21 cellular contexts compared by ENCODE assay signal in genomic region chr17:1216209-1216937, GRCh38. TPM values are rescaled to one million over a fixed set of nuclear protein-coding genes. Genes with fewer than 3 reads are reported as not detected.
A peak's percentile ranks its signal among the peaks of the same experiment; 100 is the strongest.
DNase-seq lines count a peak whose midpoint lies in the region; ATAC-seq and TF ChIP-seq lines count a peak whose summit lies in the region.
"Had no signal": no experiment of that assay in that cellular context is flagged by ENCODE, and none has a peak within 500 bp of the region (broad histone marks: within the 10 kb centered on the region; RNA-seq: fewer than 3 reads in every experiment).

No MANE protein-coding gene starts in this region.

- no peaks in the 10 kb centered on the region for H3K9me3 ChIP-seq in T-helper 17 cell (ENCODE audit: control insufficient read depth, low read length, poor library complexity, severe bottlenecking)
- H3K9me3 ChIP-seq in mammary epithelial cell (replicated peaks; ENCODE audit: insufficient read depth, low read length) = no peaks in the 10 kb centered on the region
- H3K9me3 ChIP-seq: thyroid gland had no signal

- H3K4me2 ChIP-seq in mammary epithelial cell (ENCODE audit: insufficient read depth, low read depth, low read length) = no peak overlapping the region

- DNase-seq in T-helper 17 cell = no peak
- peak; percentile 69 for DNase-seq in retina
- no peak for DNase-seq in mammary epithelial cell
- no peak for DNase-seq in NCI-H146 (lab: John Stamatoyannopoulos, UW)
- DNase-seq in osteocyte (ENCODE audit: extremely low spot score, unreplicated experiment) = no peak
- DNase-seq: activated CD4-positive, alpha-beta T cell treated with anti-CD3 and anti-CD28 coated beads for 4 hours; activated CD8-positive, alpha-beta memory T cell treated with anti-CD3 and anti-CD28 coated beads, Interleukin-2, amount 50 U/mL, for 48 hours; activated naive CD4-positive, alpha-beta T cell treated with anti-CD3 and anti-CD28 coated beads, Interleukin-2, amount 10 ng/mL, durations not matched to agents 7 days and 5 days; erythroblast; NCI-H1694 treated with DMSO at 0.1 percent for 48 hours; stimulated activated CD4-positive, alpha-beta T cell treated with anti-CD3 and anti-CD28 coated beads, Interleukin-4, amount 100 ng/mL, for 4 hours; thyroid gland had no signal

- intact Hi-C loops in mammary epithelial cell (cut with micrococcal nuclease) = no loop called here

- 76% methylated on average over 10 of the region's 16 CpGs for WGBS in mammary epithelial cell (ENCODE audit: low coverage, missing lambda C conversion rate)

- H3K27ac Mint-ChIP-seq in T-helper 17 cell = no peak overlapping the region
- H3K27ac Mint-ChIP-seq in osteocyte (ENCODE audit: unreplicated experiment) = no peak overlapping the region
- H3K27ac Mint-ChIP-seq: activated naive CD4-positive, alpha-beta T cell treated with anti-CD3 and anti-CD28 coated beads, Interleukin-2, amount 10 ng/mL, durations not matched to agents 7 days and 5 days; T-helper 2 cell treated with Interferon-gamma antibody and Interleukin-4, amounts not matched to agents 5 μg/mL and 100 μg/mL, for 36 hours had no signal

- H3K4me1 ChIP-seq in mammary epithelial cell (ENCODE audit: insufficient read depth, low read length) = no peaks in the 10 kb centered on the region
- H3K4me1 ChIP-seq: thyroid gland had no signal

- CTCF ChIA-PET in mammary epithelial cell (lab: Charles Lee; ENCODE audit: low non-redundant PET) = no interaction called here

- no TSS peak for BruUV-seq in mammary epithelial cell (replicated peaks; lab: Mats Ljungman, UMichigan)

- H3K4me1 Mint-ChIP-seq in T-helper 17 cell = no peaks in the 10 kb centered on the region
- no peaks in the 10 kb centered on the region for H3K4me1 Mint-ChIP-seq in osteocyte (ENCODE audit: unreplicated experiment)
- H3K4me1 Mint-ChIP-seq: activated naive CD4-positive, alpha-beta T cell treated with anti-CD3 and anti-CD28 coated beads, Interleukin-2, amount 10 ng/mL, durations not matched to agents 7 days and 5 days had no signal

- no peak for TF ChIP-seq POLR2A in GM18505 (IDR thresholded peaks at IDR 0.05; ENCODE audit: borderline replicate concordance, extremely low read depth, insufficient read depth, insufficient read length)

- TF ChIP-seq CTCF in mammary epithelial cell (conservative IDR thresholded peaks at IDR 0.05 in 1 of 2, IDR thresholded peaks at IDR 0.05 in 1 of 2; ENCODE audit: extremely low read depth in 1 of 2, insufficient read depth in 1 of 2, low read depth in 1 of 2, low read length in 2 of 2) = no peak
- no peak for TF ChIP-seq CTCF in osteocyte (IDR thresholded peaks at IDR 0.05)

- H3K4me3 Mint-ChIP-seq in T-helper 17 cell (no peak overlapping the region), osteocyte (ENCODE audit: unreplicated experiment) (no peak overlapping the region)
- H3K4me3 Mint-ChIP-seq: activated naive CD4-positive, alpha-beta T cell treated with anti-CD3 and anti-CD28 coated beads, Interleukin-2, amount 10 ng/mL, durations not matched to agents 7 days and 5 days; neural crest cell; T-helper 2 cell treated with Interferon-gamma antibody and Interleukin-4, amounts not matched to agents 5 μg/mL and 100 μg/mL, for 36 hours had no signal

- H3K4me3 ChIP-seq in mammary epithelial cell (replicated peaks in 1 of 3; ENCODE audit: insufficient read depth in 1 of 3, low read depth in 2 of 3, low read length in 3 of 3) = no peak overlapping the region
- H3K4me3 ChIP-seq: coronary artery, thyroid gland had no signal

- H3K27me3 ChIP-seq in mammary epithelial cell (ENCODE audit: insufficient read depth, low read length) = peaks cover 3% of the 10 kb centered on the region
- H3K27me3 ChIP-seq: thyroid gland had no signal

- H3K36me3 Mint-ChIP-seq in T-helper 17 cell (ENCODE audit: low read depth) (no peaks in the 10 kb centered on the region), osteocyte (ENCODE audit: unreplicated experiment) (no peaks in the 10 kb centered on the region)
- H3K36me3 Mint-ChIP-seq: activated naive CD4-positive, alpha-beta T cell treated with anti-CD3 and anti-CD28 coated beads, Interleukin-2, amount 10 ng/mL, durations not matched to agents 7 days and 5 days had no signal

- no peaks in the 10 kb centered on the region for H4K20me1 ChIP-seq in mammary epithelial cell (ENCODE audit: insufficient read depth, low read length)

- H3K36me3 ChIP-seq in mammary epithelial cell (ENCODE audit: insufficient read depth, low read length) = no peaks in the 10 kb centered on the region
- H3K36me3 ChIP-seq: thyroid gland had no signal

- H3K9ac ChIP-seq in mammary epithelial cell (ENCODE audit: insufficient read depth, low read length) = no peak overlapping the region

- H3K9me3 Mint-ChIP-seq in osteocyte (ENCODE audit: unreplicated experiment) = no peaks in the 10 kb centered on the region
- H3K9me3 Mint-ChIP-seq: activated naive CD4-positive, alpha-beta T cell treated with anti-CD3 and anti-CD28 coated beads, Interleukin-2, amount 10 ng/mL, durations not matched to agents 7 days and 5 days; neural crest cell; T-helper 2 cell treated with Interferon-gamma antibody and Interleukin-4, amounts not matched to agents 5 μg/mL and 100 μg/mL, for 36 hours had no signal

- no peak overlapping the region for H3K27ac ChIP-seq in mammary epithelial cell (ENCODE audit: insufficient read depth, low read depth, low read length)
- H3K27ac ChIP-seq: coronary artery, thyroid gland had no signal

- H3K79me2 ChIP-seq in mammary epithelial cell (ENCODE audit: insufficient read depth, low read length) = no peaks in the 10 kb centered on the region

- no peak overlapping the region for H2AFZ ChIP-seq in mammary epithelial cell (ENCODE audit: low read depth, low read length)

- ATAC-seq in GM18505 (IDR thresholded peaks at IDR 0.05; ENCODE audit: unreplicated experiment) (peak; percentile 56), HG02759 (IDR thresholded peaks at IDR 0.05; ENCODE audit: unreplicated experiment) (peak; percentile 63), T-helper 17 cell (peak; percentile 39), HG03565 (IDR thresholded peaks at IDR 0.05; ENCODE audit: unreplicated experiment) (no peak)
- ATAC-seq: Right ventricle myocardium inferior had no signal

- dilution Hi-C loops in mammary epithelial cell (cut with HindIII; ENCODE audit: low sequenced_read_pairs) = no loop called here

- in situ Hi-C loops in mammary epithelial cell (cut with MboI; ENCODE audit: low sequenced_read_pairs in 2 of 2) = no loop called here

- H3K27me3 Mint-ChIP-seq in T-helper 17 cell (peaks cover 19% of the 10 kb centered on the region), osteocyte (ENCODE audit: unreplicated experiment) (peaks cover 50% of the 10 kb centered on the region)

RNA-seq across cellular contexts. Expression of gene ABR, which starts 36.6 kb away (rescaled TPM):
- total RNA-seq in T-helper 17 cell (100 to 1,000 TPM; 101 to 130 TPM), mammary epithelial cell (10 to 100 TPM; 64.7 to 86.9 TPM), osteocyte (110 and 114 TPM in 2 replicates)
- 73.6 TPM for polyA plus RNA-seq in mammary epithelial cell
- polyA minus RNA-seq in mammary epithelial cell = 168 TPM

RNA-seq across cellular contexts. Expression of gene BHLHA9, which starts 53.9 kb away (rescaled TPM):
- total RNA-seq in T-helper 17 cell (not detected), mammary epithelial cell (not detected), osteocyte (not detected in 2 replicates)
- not detected for polyA plus RNA-seq in mammary epithelial cell
- polyA minus RNA-seq in mammary epithelial cell = not detected
- total RNA-seq: glomerular endothelial cell, HT1080, neural crest cell, Right ventricle myocardium inferior, thyroid gland had no signal
